8 cellular contexts compared by ENCODE assay signal in genomic region chr11:33065445-33066178, GRCh38. TPM values are rescaled to one million over a fixed set of nuclear protein-coding genes. Genes with fewer than 3 reads are reported as not detected.
DNase-seq lines count a peak whose midpoint lies in the region; ATAC-seq, FAIRE-seq and TF ChIP-seq lines count a peak whose summit lies in the region.

No MANE protein-coding gene starts in this region.

- FAIRE-seq in pancreas (lab: Jason Lieb, UNC) = no peak

- no peak overlapping the region for H3K9ac ChIP-seq in Karpas-422 (ENCODE audit: low read length)

- peak overlapping the region; percentile 77 for H3K27ac ChIP-seq in Karpas-422 (ENCODE audit: low read length)
- H3K27ac ChIP-seq in SJSA1 = no peak overlapping the region
- no peak overlapping the region for H3K27ac ChIP-seq in pancreas
- H3K27ac ChIP-seq in transverse colon = no peak overlapping the region

- H3K27me3 ChIP-seq in Karpas-422 (ENCODE audit: low read length) (no peaks in the 10 kb centered on the region), SJSA1 (replicated peaks) (no peaks in the 10 kb centered on the region), pancreas (no peaks in the 10 kb centered on the region), transverse colon (no peaks in the 10 kb centered on the region)

- 0 out of 2 replicates have a peak, but pooled peaks cover 4% of the 10 kb centered on the region for H3K79me2 ChIP-seq in Karpas-422 (ENCODE audit: low read length)

- TF ChIP-seq CTCF in pancreas (IDR thresholded peaks at IDR 0.05) (peak; percentile 74 to 87 (median 82)), transverse colon (IDR thresholded peaks at IDR 0.05) (peak; percentile 87 to 92 (median 88))

- no peaks in the 10 kb centered on the region for H4K20me1 ChIP-seq in Karpas-422 (ENCODE audit: insufficient read depth, low read depth, low read length)

- 55 to 57% methylated on average over 22 of the region's 22 CpGs for WGBS in pancreas, 2 donors
- 61 to 100% methylated on average over 1 to 22 of the region's 22 CpGs for WGBS in transverse colon (ENCODE audit: low coverage in 1 of 2), 2 donors

- no peak overlapping the region for H3K4me2 ChIP-seq in Karpas-422 (ENCODE audit: low read depth, low read length, poor library complexity, severe bottlenecking)

- intact Hi-C loops in pancreas (cut with DNase I) = loop anchor here in 1 of 3 donors (5.0 kb wide), 1 partner anchor 108 kb away; no protein-coding TSS in a partner anchor
- intact Hi-C loops in transverse colon (cut with DNase I; ENCODE audit: low total_unique reads) = loop anchor here (2.0 kb wide), 1 partner anchor 101 kb away; no protein-coding TSS in a partner anchor

- no peak for TF ChIP-seq EP300 in transverse colon (IDR thresholded peaks at IDR 0.05; ENCODE audit: low read depth)

- H3K4me1 ChIP-seq in Karpas-422 (ENCODE audit: low read length) (peaks cover 45% of the 10 kb centered on the region), SJSA1 (replicated peaks) (peaks cover 9% of the 10 kb centered on the region), pancreas (no peaks in the 10 kb centered on the region), transverse colon (peaks cover 22 to 47% (median 24%) of the 10 kb centered on the region in 4 donors)

- no peak overlapping the region for H2AFZ ChIP-seq in Karpas-422 (ENCODE audit: low read length)

- TF ChIP-seq POLR2A in transverse colon (IDR thresholded peaks at IDR 0.05) = no peak

- H3K4me3 ChIP-seq in Karpas-422 (ENCODE audit: low read length) = no peak overlapping the region
- H3K4me3 ChIP-seq in SJSA1 = no peak overlapping the region
- H3K4me3 ChIP-seq in pancreas = no peak overlapping the region
- no peak overlapping the region for H3K4me3 ChIP-seq in transverse colon

- H3K9me3 ChIP-seq in Karpas-422 (ENCODE audit: low read length) (no peaks in the 10 kb centered on the region), SJSA1 (replicated peaks) (no peaks in the 10 kb centered on the region), pancreas (no peaks in the 10 kb centered on the region), transverse colon (no peaks in the 10 kb centered on the region)

- DNase-seq in AML-193 (lab: John Stamatoyannopoulos, UW) (peak; percentile 31 to 47), Karpas-422 (peak; percentile 92), SJSA1 (ENCODE audit: low read depth in 1 of 2, low spot score in 2 of 2) (peak; percentile 42 to 70), activated gamma-delta T cell (lab: John Stamatoyannopoulos, UW) (peak; percentile 22), globus pallidus (ENCODE audit: low spot score) (peak; percentile 53), pancreas (peak; percentile 36 to 83 (median 62)), transverse colon (peak; percentile 76)

- ATAC-seq in GM19438 (IDR thresholded peaks at IDR 0.05; ENCODE audit: low read depth, unreplicated experiment) (peak; percentile 66), pancreas (peak; percentile 85 to 95 (median 92))

- in situ Hi-C loops in transverse colon (cut with MboI; ENCODE audit: low pct_ligation_motif_present in 1 of 4, low pct_unique_long_range_greater_than_20kb in 1 of 4, low sequenced_read_pairs in 3 of 4) = loop anchor here in 1 of 4 donors (10.0 kb wide), 1 partner anchor 101 kb away; no protein-coding TSS in a partner anchor

- H3K9me2 ChIP-seq in Karpas-422 (replicated peaks; ENCODE audit: insufficient read depth, low read length) = no peaks in the 10 kb centered on the region

- H3K36me3 ChIP-seq in Karpas-422 (ENCODE audit: insufficient read depth, low read length) (peaks cover 7% of the 10 kb centered on the region), SJSA1 (peaks cover 68% of the 10 kb centered on the region), pancreas (peaks cover 0 to 39% (median 0%) of the 10 kb centered on the region in 3 donors), transverse colon (peaks cover 0 to 32% (median 7%) of the 10 kb centered on the region in 4 donors)

RNA-seq across cellular contexts. Expression of gene TCP11L1, which starts 26.2 kb away (rescaled TPM):
- total RNA-seq in Karpas-422 (2014; rRNA removed; shearing (Covaris generic); ENCODE audit: low replicate concordance) = 20.9 and 23.7 TPM in 2 replicates
- total RNA-seq in SJSA1 (2014; rRNA removed; shearing (Covaris generic)) = 24.5 and 26.4 TPM in 2 replicates
- total RNA-seq in pancreas (10 to 100 TPM in 1 of 6 donors, 1 to 10 TPM in 5; 5.9 to 12.8 (median 8.3) TPM), transverse colon (10 to 100 TPM; 24.3 to 90.2 (median 66.1) TPM)
- 1 to 10 TPM; 4.1 to 4.6 TPM for polyA plus RNA-seq in pancreas

RNA-seq across cellular contexts. Expression of gene DEPDC7, which starts 49.9 kb away (rescaled TPM):
- not detected in 2 replicates for total RNA-seq in Karpas-422 (2014; rRNA removed; shearing (Covaris generic); ENCODE audit: low replicate concordance)
- total RNA-seq in SJSA1 (2014; rRNA removed; shearing (Covaris generic)) = 15.0 and 22.5 TPM in 2 replicates
- total RNA-seq in pancreas (1 to 10 TPM; 1.5 to 2.9 (median 2.6) TPM), transverse colon (10 to 100 TPM in 2 of 4 donors, 1 to 10 TPM in 2; 3.2 to 18.7 (median 11.5) TPM)
- 1 to 10 TPM; 2.6 to 3.3 TPM for polyA plus RNA-seq in pancreas

Comparison
In these comparisons a context has a peak if more than half of its experiments do, and no peak if none do; other contexts are left out.
1. DNase-seq: peak in every context shown above with its lines; median percentile 92 in Karpas-422; 76 in transverse colon; 62 in pancreas; 56 in SJSA1; 53 in globus pallidus; 39 in AML-193; 22 in activated gamma-delta T cell.